1 cellular context compared by ENCODE assay signal in genomic region chr5:82308997-82309670, GRCh38.
TF ChIP-seq lines count a peak whose summit lies in the region.

No MANE protein-coding gene starts in this region.

TF ChIP-seq in GM12878, 131 proteins besides CTCF, POLR2A, EP300 and RAD21 (continued from another document):
- TF ChIP-seq E4F1 (IDR thresholded peaks at IDR 0.05; ENCODE audit: borderline replicate concordance, partially characterized antibody) (no peak), SMARCA5 (IDR thresholded peaks at IDR 0.05) (no peak), PAX8 (IDR thresholded peaks at IDR 0.05) (no peak), KDM1A (IDR thresholded peaks at IDR 0.05; ENCODE audit: borderline replicate concordance) (no peak), PRDM15 (CRISPR knock-in tag; IDR thresholded peaks at IDR 0.05) (no peak), ASH2L (IDR thresholded peaks at IDR 0.05; ENCODE audit: borderline replicate concordance, low read depth) (no peak), CREM (IDR thresholded peaks at IDR 0.05; ENCODE audit: low read depth) (no peak), HSF1 (IDR thresholded peaks at IDR 0.05; ENCODE audit: low read depth, low read length) (no peak), E2F8 (IDR thresholded peaks at IDR 0.05; ENCODE audit: low read depth, partially characterized antibody) (no peak), EGR1 (IDR thresholded peaks at IDR 0.05; ENCODE audit: borderline replicate concordance in 1 of 2, low read depth in 2 of 2, low read length in 2 of 2) (no peak)
